In the genomic region with DNA sequence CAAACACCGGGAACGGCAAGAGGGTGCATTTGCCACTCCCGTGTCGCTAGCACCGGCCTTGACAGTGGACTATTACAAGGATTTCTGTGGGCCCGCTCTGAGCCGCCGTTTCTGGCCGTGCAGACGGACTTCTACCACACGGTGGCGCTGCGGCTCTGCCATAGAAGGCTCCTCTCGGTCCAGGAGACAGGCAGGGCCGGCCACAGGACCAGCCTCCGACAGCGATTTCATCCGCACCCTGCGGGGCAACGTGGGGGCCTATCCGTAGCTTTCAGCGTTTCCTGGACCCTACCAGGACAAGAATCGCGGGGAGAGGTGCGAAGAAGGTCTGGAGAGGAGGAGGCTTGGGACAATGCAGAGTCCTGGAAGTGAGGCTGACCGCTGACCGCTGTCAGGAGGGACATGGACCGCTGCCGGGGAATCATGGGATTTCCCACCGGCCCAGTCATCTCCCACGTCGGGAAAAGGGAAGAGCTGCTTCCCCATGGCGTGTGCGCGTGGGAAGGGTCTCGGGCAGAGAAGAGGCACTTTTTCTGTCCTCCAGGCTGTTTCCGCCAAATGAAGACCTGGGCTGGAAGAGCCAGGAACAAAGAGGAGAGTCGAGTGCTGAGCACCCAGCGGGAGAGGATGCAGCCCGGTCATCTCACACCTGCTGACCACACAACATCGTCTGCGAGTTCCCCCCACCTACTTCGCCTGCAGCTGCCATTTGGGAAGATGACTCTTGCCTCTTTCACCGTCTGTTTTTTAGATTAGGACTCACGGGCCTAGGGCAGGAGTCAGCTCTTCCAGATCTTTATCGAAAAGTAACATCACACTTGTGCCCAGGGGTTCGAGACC, we compare ENCODE assay signal across 8 cellular contexts. TPM values are rescaled to one million over a fixed set of nuclear protein-coding genes. Genes with fewer than 3 reads are reported as not detected.
DNase-seq lines count a peak whose midpoint lies in the region; ATAC-seq and TF ChIP-seq lines count a peak whose summit lies in the region.

No MANE protein-coding gene starts in this region.

- H3K4me1 ChIP-seq in HUES64 (ENCODE audit: insufficient read depth, low read length) (peaks cover 3% of the 10 kb centered on the region; the same call in 1 of the 2 replicates), OCI-LY1 (ENCODE audit: insufficient read depth, low read length, severe bottlenecking) (peaks cover 8% of the 10 kb centered on the region), muscle layer of colon (ENCODE audit: insufficient read depth, low read length) (peaks cover 29% of the 10 kb centered on the region)

- no peaks in the 10 kb centered on the region for H3K9me3 ChIP-seq in HUES64 (ENCODE audit: insufficient read depth, low read depth, low read length)
- no peaks in the 10 kb centered on the region for H3K9me3 ChIP-seq in OCI-LY1 (ENCODE audit: low read length)
- no peaks in the 10 kb centered on the region for H3K9me3 ChIP-seq in muscle layer of colon (ENCODE audit: low read length)

- TF ChIP-seq CTCF in AG10803 (conservative IDR thresholded peaks at IDR 0.05; ENCODE audit: low read length) (peak; percentile 86), OCI-LY1 (IDR thresholded peaks at IDR 0.05; ENCODE audit: low read length) (peak; percentile 83), epithelial cell of proximal tubule (conservative IDR thresholded peaks at IDR 0.05; ENCODE audit: low read depth, low read length) (peak; percentile 86)

- no peaks in the 10 kb centered on the region for H3K9me2 ChIP-seq in OCI-LY1 (ENCODE audit: low read depth, low read length)

- H3K79me2 ChIP-seq in OCI-LY1 (ENCODE audit: insufficient read depth, low read length), result no peaks in the 10 kb centered on the region

- no peaks in the 10 kb centered on the region for H3K36me3 ChIP-seq in HUES64 (ENCODE audit: insufficient read depth, low read length)
- H3K36me3 ChIP-seq in OCI-LY1 (ENCODE audit: insufficient read depth, low read length), result no peaks in the 10 kb centered on the region
- no peaks in the 10 kb centered on the region for H3K36me3 ChIP-seq in muscle layer of colon (ENCODE audit: insufficient read depth, low read length)

- no peak overlapping the region for H3K9ac ChIP-seq in HUES64 (ENCODE audit: low read depth, low read length)
- no peak overlapping the region for H3K9ac ChIP-seq in OCI-LY1 (ENCODE audit: low read length)
- no peak overlapping the region for H3K9ac ChIP-seq in muscle layer of colon (ENCODE audit: low read length)

- no peak overlapping the region for H3K27ac ChIP-seq in HUES64 (ENCODE audit: low read depth, low read length)
- H3K27ac ChIP-seq in OCI-LY1 (ENCODE audit: low read depth, low read length, poor library complexity, severe bottlenecking), result no peak overlapping the region
- H3K27ac ChIP-seq in muscle layer of colon (ENCODE audit: low read depth, low read length), result no peak overlapping the region

- H4K20me1 ChIP-seq in OCI-LY1 (ENCODE audit: insufficient read depth, low read length), result no peaks in the 10 kb centered on the region

- H3K27me3 ChIP-seq in HUES64 (ENCODE audit: insufficient read depth, low read length) (peaks cover 5% of the 10 kb centered on the region), OCI-LY1 (ENCODE audit: insufficient read depth, low read length) (no peaks in the 10 kb centered on the region), muscle layer of colon (ENCODE audit: control insufficient read depth in 1 of 2, insufficient read depth in 2 of 2, low read length in 2 of 2) (no peaks in the 10 kb centered on the region)

- DNase-seq in AG10803 (ENCODE audit: low read depth) (peak; percentile 76), activated T-cell treated with anti-CD3 and anti-CD28 coated beads for 24 hours (ENCODE audit: low read depth) (peak; percentile 69), epithelial cell of proximal tubule (ENCODE audit: low read depth) (no peak)
- peak; percentile 60 to 72 for DNase-seq in stimulated activated CD8-positive, alpha-beta memory T cell treated with anti-CD3 and anti-CD28 coated beads, Interleukin-4, amount 100 ng/mL, for 1 hour (ENCODE audit: low read depth in 2 of 2, low spot score in 1 of 2)

- no peaks in the 10 kb centered on the region for H3F3A ChIP-seq in OCI-LY1 (ENCODE audit: insufficient read depth, low read length)

- H2AFZ ChIP-seq in OCI-LY1 (ENCODE audit: low read length), result no peak overlapping the region

- peak overlapping the region; percentile 45 for H3K4me2 ChIP-seq in OCI-LY1 (ENCODE audit: low read length)

- ATAC-seq in GM19043 (IDR thresholded peaks at IDR 0.05; ENCODE audit: low read depth, unreplicated experiment), result peak; percentile 80

- H3K4me3 ChIP-seq in AG10803 (ENCODE audit: low read length) (peak overlapping the region; percentile 39), HUES64 (ENCODE audit: low read length) (peak overlapping the region; percentile 38), OCI-LY1 (ENCODE audit: low read depth, low read length, poor library complexity, severe bottlenecking) (peak overlapping the region; percentile 2), epithelial cell of proximal tubule (ENCODE audit: low read depth, low read length) (peak overlapping the region; percentile 55), muscle layer of colon (ENCODE audit: low read depth in 1 of 2, low read length in 2 of 2) (peak overlapping the region; percentile 23 to 51)

- 37% methylated on average over 47 of the region's 47 CpGs for WGBS in HUES64

RNA-seq across cellular contexts. Expression of gene HAAO, which starts 35.5 kb away (rescaled TPM):
- 2.6 TPM for polyA plus RNA-seq in HUES64 (2013, experiment 1 of 2)
- 4.0 TPM for polyA plus RNA-seq in HUES64 (2013, experiment 2 of 2)
- 2.2 and 6.1 TPM in 2 replicates for total RNA-seq in epithelial cell of proximal tubule

Comparison
In these comparisons a context has a peak if more than half of its experiments do, and no peak if none do; other contexts are left out.
1. H3K4me3 ChIP-seq: peak in every context shown above with its lines; median percentile 55 in epithelial cell of proximal tubule; 39 in AG10803; 38 in HUES64; 37 in muscle layer of colon; 2 in OCI-LY1.